Comparison of ENCODE assay signal across 25 cellular contexts in genomic region chr7:131305152-131305551, GRCh38.
"Had no signal": no experiment of that assay in that cellular context is flagged by ENCODE, and none has a peak within 500 bp of the region (broad histone marks: within the 10 kb centered on the region; RNA-seq: fewer than 3 reads in every experiment).

No MANE protein-coding gene starts in this region.

- H3K4me3 Mint-ChIP-seq: activated CD4-positive, alpha-beta memory T cell treated with anti-CD3 and anti-CD28 coated beads, Interleukin-2, amount 10 ng/mL, durations not matched to agents 7 days and 5 days; activated CD4-positive, alpha-beta T cell treated with anti-CD3 and anti-CD28 coated beads, Interleukin-2, amount 10 ng/mL, durations not matched to agents 7 days and 5 days; activated naive CD4-positive, alpha-beta T cell treated with anti-CD3 and anti-CD28 coated beads, Interleukin-2, amount 10 ng/mL, durations not matched to agents 7 days and 5 days; activated naive CD8-positive, alpha-beta T cell treated with anti-CD3 and anti-CD28 coated beads, Interleukin-2, amount 10 ng/mL, durations not matched to agents 7 days and 5 days; activated T-cell treated with anti-CD3 and anti-CD28 coated beads, Interleukin-2, amount 50 U/mL, for 24 hours; activated T-cell treated with anti-CD3 and anti-CD28 coated beads, Interleukin-2, amount 50 U/mL, for 72 hours; brain; central memory CD8-positive, alpha-beta T cell; dendritic cell treated with granulocyte-macrophage colony-stimulating factor and Interleukin-4, amounts not matched to agents 40 ng/mL and 50 ng/mL, for 4 days; endodermal cell had no signal

- H3K4me1 Mint-ChIP-seq: activated CD4-positive, alpha-beta T cell treated with anti-CD3 and anti-CD28 coated beads, Interleukin-2, amount 10 ng/mL, durations not matched to agents 7 days and 5 days; activated naive CD4-positive, alpha-beta T cell treated with anti-CD3 and anti-CD28 coated beads, Interleukin-2, amount 10 ng/mL, durations not matched to agents 7 days and 5 days; activated naive CD8-positive, alpha-beta T cell treated with anti-CD3 and anti-CD28 coated beads, Interleukin-2, amount 10 ng/mL, durations not matched to agents 7 days and 5 days; central memory CD8-positive, alpha-beta T cell had no signal

- DNase-seq: activated CD4-positive, alpha-beta memory T cell treated with anti-CD3 and anti-CD28 coated beads, Interleukin-2, amount 10 ng/mL, durations not matched to agents 7 days and 5 days; activated CD4-positive, alpha-beta T cell treated with anti-CD3 and anti-CD28 coated beads for 1 hour; activated CD4-positive, alpha-beta T cell treated with anti-CD3 and anti-CD28 coated beads for 4 hours; activated CD4-positive, alpha-beta T cell treated with anti-CD3 and anti-CD28 coated beads, Interleukin-2, amount 10 ng/mL, durations not matched to agents 7 days and 5 days; activated CD4-positive, alpha-beta T cell treated with anti-CD3 and anti-CD28 coated beads, Interleukin-2, amount 50 U/mL, for 4 hours; activated CD8-positive, alpha-beta memory T cell treated with anti-CD3 and anti-CD28 coated beads, Interleukin-2, amount 50 U/mL, for 48 hours; activated gamma-delta T cell; activated naive CD4-positive, alpha-beta T cell; activated naive CD4-positive, alpha-beta T cell treated with anti-CD3 and anti-CD28 coated beads, Interleukin-2, amount 10 ng/mL, durations not matched to agents 7 days and 5 days; activated naive CD8-positive, alpha-beta T cell treated with anti-CD3 and anti-CD28 coated beads, Interleukin-2, amount 10 ng/mL, durations not matched to agents 7 days and 5 days; activated T-cell treated with anti-CD3 and anti-CD28 coated beads for 4 hours; activated T-cell treated with anti-CD3 and anti-CD28 coated beads, Interleukin-2, amount 50 U/mL, for 24 hours; activated T-cell treated with anti-CD3 and anti-CD28 coated beads, Interleukin-2, amount 50 U/mL, for 72 hours; dorsolateral prefrontal cortex; effector memory CD4-positive, alpha-beta T cell; endodermal cell; foreskin fibroblast; head of caudate nucleus; hippocampal formation had no signal

- H3K27ac Mint-ChIP-seq: activated CD4-positive, alpha-beta memory T cell treated with anti-CD3 and anti-CD28 coated beads, Interleukin-2, amount 10 ng/mL, durations not matched to agents 7 days and 5 days; activated CD4-positive, alpha-beta T cell treated with anti-CD3 and anti-CD28 coated beads, Interleukin-2, amount 10 ng/mL, durations not matched to agents 7 days and 5 days; activated naive CD4-positive, alpha-beta T cell treated with anti-CD3 and anti-CD28 coated beads, Interleukin-2, amount 10 ng/mL, durations not matched to agents 7 days and 5 days; activated naive CD8-positive, alpha-beta T cell treated with anti-CD3 and anti-CD28 coated beads, Interleukin-2, amount 10 ng/mL, durations not matched to agents 7 days and 5 days; activated T-cell treated with anti-CD3 and anti-CD28 coated beads, Interleukin-2, amount 50 U/mL, for 24 hours; activated T-cell treated with anti-CD3 and anti-CD28 coated beads, Interleukin-2, amount 50 U/mL, for 72 hours; brain; dendritic cell treated with granulocyte-macrophage colony-stimulating factor and Interleukin-4, amounts not matched to agents 40 ng/mL and 50 ng/mL, for 4 days; endodermal cell had no signal

- H3K27me3 Mint-ChIP-seq: activated CD4-positive, alpha-beta T cell treated with anti-CD3 and anti-CD28 coated beads, Interleukin-2, amount 10 ng/mL, durations not matched to agents 7 days and 5 days; activated T-cell treated with anti-CD3 and anti-CD28 coated beads, Interleukin-2, amount 50 U/mL, for 24 hours; central memory CD8-positive, alpha-beta T cell; dendritic cell treated with granulocyte-macrophage colony-stimulating factor and Interleukin-4, amounts not matched to agents 40 ng/mL and 50 ng/mL, for 4 days had no signal

- ATAC-seq: activated T-cell treated with anti-CD3 and anti-CD28 coated beads, Interleukin-2, amount 50 U/mL, for 72 hours; esophagus mucosa had no signal

- H3K4me3 ChIP-seq: ascending aorta, coronary artery, dorsolateral prefrontal cortex had no signal

- H3K36me3 Mint-ChIP-seq: activated naive CD4-positive, alpha-beta T cell treated with anti-CD3 and anti-CD28 coated beads, Interleukin-2, amount 10 ng/mL, durations not matched to agents 7 days and 5 days had no signal
